ENCODE assay signal across 7 cellular contexts in the genomic region with DNA sequence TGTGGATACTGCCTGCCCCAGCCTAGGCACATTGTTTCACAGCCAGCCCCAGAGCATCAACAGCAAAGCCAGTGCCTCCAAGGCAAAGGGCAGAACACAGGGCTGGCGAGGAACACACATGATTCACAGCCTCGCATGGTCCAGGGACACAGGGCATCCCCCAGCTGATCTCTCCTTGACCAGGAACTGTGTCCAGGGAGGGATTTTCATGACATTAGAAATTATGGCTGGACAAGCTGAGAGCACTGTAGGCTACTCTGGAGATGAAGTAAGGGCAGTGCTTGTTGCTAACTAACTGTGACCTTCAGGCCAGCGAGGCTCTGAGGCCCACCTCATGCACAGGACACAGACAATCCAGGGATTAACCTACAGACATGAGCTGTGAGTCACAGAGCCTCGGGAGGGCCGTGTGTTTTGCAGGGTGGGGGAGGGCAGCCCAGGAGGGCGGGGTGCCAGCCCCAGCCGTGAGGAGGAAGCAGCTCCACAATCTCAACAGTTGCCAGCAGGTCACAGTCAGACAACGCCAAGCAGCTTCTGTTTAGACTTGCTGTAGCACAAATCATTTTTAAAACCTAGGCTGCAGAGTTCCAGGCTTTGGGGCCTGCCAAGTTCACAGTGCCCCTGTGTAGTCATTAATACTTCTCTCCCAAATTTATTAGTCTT.
A peak's percentile ranks its signal among the peaks of the same experiment; 100 is the strongest.
DNase-seq lines count a peak whose midpoint lies in the region; ATAC-seq lines count a peak whose summit lies in the region.

No MANE protein-coding gene starts in this region.

- no peaks in the 10 kb centered on the region for H4K20me1 ChIP-seq in GM23248 (ENCODE audit: insufficient read depth)

- H3K4me1 ChIP-seq in GM23248 (ENCODE audit: insufficient read depth), result peaks cover 35% of the 10 kb centered on the region

- no peaks in the 10 kb centered on the region for H3K27me3 ChIP-seq in GM23248 (replicated peaks; ENCODE audit: insufficient read depth)

- no peaks in the 10 kb centered on the region for H3K79me2 ChIP-seq in GM23248 (ENCODE audit: insufficient read depth)

- no peaks in the 10 kb centered on the region for H3K9me2 ChIP-seq in GM23248 (ENCODE audit: insufficient read depth)

- H3K4me1 Mint-ChIP-seq in activated T-helper 1 cell treated with anti-CD3 and anti-CD28 coated beads, Interleukin-12 subunit alpha, Interleukin-12 subunit beta, Interleukin-2, Interleukin-4 antibody, amounts not matched to agents 30 ng/mL and 10 ng/mL and 1 ng/mL, durations not matched to agents 14 hours and 24 hours and 36 hours (ENCODE audit: low read depth), result no peaks in the 10 kb centered on the region

- H2AFZ ChIP-seq in GM23248, result peak overlapping the region; percentile 7; the same call in 1 of the 2 replicates

- no peak overlapping the region for H3K27ac Mint-ChIP-seq in activated T-helper 1 cell treated with anti-CD3 and anti-CD28 coated beads, Interleukin-12 subunit alpha, Interleukin-12 subunit beta, Interleukin-2, Interleukin-4 antibody, amounts not matched to agents 30 ng/mL and 10 ng/mL and 1 ng/mL, durations not matched to agents 14 hours and 24 hours and 36 hours

- in situ Hi-C loops in GM23248 (cut with MboI), result no loop called here

- H3K4me2 ChIP-seq in GM23248 (ENCODE audit: unreplicated experiment), result peak overlapping the region; percentile 37

- no peaks in the 10 kb centered on the region for H3K36me3 ChIP-seq in GM23248 (ENCODE audit: low read depth)

- H3F3A ChIP-seq in GM23248 (ENCODE audit: insufficient read depth), result peaks cover 22% of the 10 kb centered on the region

- H3K4me3 ChIP-seq in GM23248, result peak overlapping the region; percentile 11; the same call in 1 of the 2 replicates

- H3K27ac ChIP-seq in GM23248, result peak overlapping the region; percentile 73

- no peak for ATAC-seq in GM19452 (IDR thresholded peaks at IDR 0.05; ENCODE audit: unreplicated experiment)

- no peaks in the 10 kb centered on the region for H3K36me3 Mint-ChIP-seq in activated T-helper 1 cell treated with anti-CD3 and anti-CD28 coated beads, Interleukin-12 subunit alpha, Interleukin-12 subunit beta, Interleukin-2, Interleukin-4 antibody, amounts not matched to agents 30 ng/mL and 10 ng/mL and 1 ng/mL, durations not matched to agents 14 hours and 24 hours and 36 hours (ENCODE audit: low read depth)

- H3K27me3 Mint-ChIP-seq in activated T-helper 1 cell treated with anti-CD3 and anti-CD28 coated beads, Interleukin-12 subunit alpha, Interleukin-12 subunit beta, Interleukin-2, Interleukin-4 antibody, amounts not matched to agents 30 ng/mL and 10 ng/mL and 1 ng/mL, durations not matched to agents 14 hours and 24 hours and 36 hours (ENCODE audit: insufficient read depth), result peaks cover 1% of the 10 kb centered on the region

- no peaks in the 10 kb centered on the region for H3K9me3 Mint-ChIP-seq in activated T-helper 1 cell treated with anti-CD3 and anti-CD28 coated beads, Interleukin-12 subunit alpha, Interleukin-12 subunit beta, Interleukin-2, Interleukin-4 antibody, amounts not matched to agents 30 ng/mL and 10 ng/mL and 1 ng/mL, durations not matched to agents 14 hours and 24 hours and 36 hours

- peak overlapping the region; percentile 37 for H3K9ac ChIP-seq in GM23248

- 18 to 24% methylated on average over 8 of the region's 8 CpGs for WGBS in GM23248 (ENCODE audit: low coverage in 1 of 2, low lambda C conversion rate in 2 of 2, missing lambda C conversion rate in 2 of 2), 2 experiments

- DNase-seq in GM23248 (peak; percentile 93), NOMO-1 treated with dmso at 0.1 percent for 144 hours (lab: John Stamatoyannopoulos, UW; ENCODE audit: unreplicated experiment) (peak; percentile 76), dedifferentiated amniotic fluid mesenchymal stem cell (ENCODE audit: extremely low spot score) (peak; percentile 22), lung microvascular endothelial cell (ENCODE audit: low read depth in 2 of 2) (peak; percentile 73 to 84), SK-N-DZ (ENCODE audit: low spot score) (no peak)
- no peak for DNase-seq in activated T-helper 1 cell treated with anti-CD3 and anti-CD28 coated beads, Interleukin-12 subunit alpha, Interleukin-12 subunit beta, Interleukin-2, Interleukin-4 antibody, amounts not matched to agents 30 ng/mL and 10 ng/mL and 1 ng/mL, durations not matched to agents 14 hours and 24 hours and 36 hours (ENCODE audit: low spot score)

- intact Hi-C loops in activated T-helper 1 cell treated with anti-CD3 and anti-CD28 coated beads, Interleukin-12 subunit alpha, Interleukin-12 subunit beta, Interleukin-2, Interleukin-4 antibody, amounts not matched to agents 30 ng/mL and 10 ng/mL and 1 ng/mL, durations not matched to agents 14 hours and 24 hours and 36 hours (cut with micrococcal nuclease), result no loop called here

- no peak overlapping the region for H3K4me3 Mint-ChIP-seq in activated T-helper 1 cell treated with anti-CD3 and anti-CD28 coated beads, Interleukin-12 subunit alpha, Interleukin-12 subunit beta, Interleukin-2, Interleukin-4 antibody, amounts not matched to agents 30 ng/mL and 10 ng/mL and 1 ng/mL, durations not matched to agents 14 hours and 24 hours and 36 hours

- no peaks in the 10 kb centered on the region for H3K9me3 ChIP-seq in GM23248 (ENCODE audit: low read depth)

Comparison
In these comparisons a context has a peak if more than half of its experiments do, and no peak if none do; other contexts are left out.
1. DNase-seq: peak in GM23248 (single experiment), NOMO-1 treated with dmso at 0.1 percent for 144 hours (single experiment), dedifferentiated amniotic fluid mesenchymal stem cell (single experiment) and lung microvascular endothelial cell (2 of 2); none in SK-N-DZ (single experiment) and activated T-helper 1 cell treated with anti-CD3 and anti-CD28 coated beads, Interleukin-12 subunit alpha, Interleukin-12 subunit beta, Interleukin-2, Interleukin-4 antibody, amounts not matched to agents 30 ng/mL and 10 ng/mL and 1 ng/mL, durations not matched to agents 14 hours and 24 hours and 36 hours (single experiment).